ENCODE assay signal across 1 cellular context in genomic region chr2:161160226-161161073, GRCh38.
A peak's percentile ranks its signal among the peaks of the same experiment; 100 is the strongest.
TF ChIP-seq lines count a peak whose summit lies in the region.

Gene TANK (plus strand): TSS chr2:161160428. CDS start chr2:161179663, 19,235 bp downstream.

TF ChIP-seq in K562, 482 proteins besides CTCF, POLR2A, EP300 and RAD21 (continued from another document):
- TF ChIP-seq MGA (IDR thresholded peaks at IDR 0.05) (peak; percentile 62), ZBTB9 (CRISPR knock-in tag; IDR thresholded peaks at IDR 0.05) (peak; percentile 51; the same call in 1 of the 2 replicates), SREBF1 (IDR thresholded peaks at IDR 0.05; ENCODE audit: borderline replicate concordance, low read depth, low read length) (no peak), CHD4 (IDR thresholded peaks at IDR 0.05; ENCODE audit: insufficient read depth, insufficient replicate concordance, low read depth, low read length, poor library complexity, severe bottlenecking) (no peak), FIP1L1 (IDR thresholded peaks at IDR 0.05; ENCODE audit: low read depth, low read length, poor library complexity, severe bottlenecking) (peak; percentile 34), NKRF (IDR thresholded peaks at IDR 0.05; ENCODE audit: borderline replicate concordance) (peak; percentile 84; the same call in 1 of the 2 replicates), PHB2 (IDR thresholded peaks at IDR 0.05; ENCODE audit: low read depth) (0 out of 2 replicates have a peak, but pooled peaks have one; percentile 48), VEZF1 (CRISPR knock-in tag; IDR thresholded peaks at IDR 0.05) (peak; percentile 95), DIDO1 (tag; IDR thresholded peaks at IDR 0.05; ENCODE audit: low read depth) (peak; percentile 83), SMAD1 (IDR thresholded peaks at IDR 0.05; ENCODE audit: low read depth, low read length, partially characterized antibody) (peak; percentile 67), RERE (CRISPR knock-in tag; IDR thresholded peaks at IDR 0.05; ENCODE audit: borderline replicate concordance) (no peak), ZNF76 (CRISPR knock-in tag; IDR thresholded peaks at IDR 0.05; ENCODE audit: borderline replicate concordance) (peak; percentile 60; the same call in 1 of the 2 replicates), PML (IDR thresholded peaks at IDR 0.05; ENCODE audit: low read length) (peak; percentile 85)
